Comparison of ENCODE assay signal across 14 cellular contexts in the genomic region with DNA sequence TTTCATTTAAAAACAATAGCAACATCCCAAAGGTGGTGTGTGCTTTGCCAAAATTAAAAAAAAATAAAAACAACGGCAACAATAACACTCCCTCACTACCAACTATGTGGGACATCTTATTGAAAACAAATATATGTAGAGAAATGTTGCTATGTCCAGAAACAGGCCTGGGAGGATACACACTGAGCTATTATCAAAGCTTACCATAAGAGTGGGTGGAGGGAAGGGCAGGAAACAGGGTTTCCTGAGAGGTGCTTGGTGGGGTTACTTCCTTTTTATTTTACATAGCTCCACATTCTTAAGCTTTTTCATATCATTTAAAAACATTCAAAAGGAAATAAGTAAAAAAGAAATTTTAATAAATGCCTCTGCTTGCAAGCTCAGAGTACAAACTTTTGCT.
A peak's percentile ranks its signal among the peaks of the same experiment; 100 is the strongest.
DNase-seq lines count a peak whose midpoint lies in the region; ATAC-seq, FAIRE-seq and TF ChIP-seq lines count a peak whose summit lies in the region.
"Had no signal": no experiment of that assay in that cellular context is flagged by ENCODE, and none has a peak within 500 bp of the region (broad histone marks: within the 10 kb centered on the region; RNA-seq: fewer than 3 reads in every experiment).

No MANE protein-coding gene starts in this region.

- intact Hi-C loops in HepG2 (cut with micrococcal nuclease; ENCODE audit: unreplicated experiment) = no loop called here
- intact Hi-C loops in head of caudate nucleus (cut with DNase I) = no loop called here

- peaks cover 25% of the 10 kb centered on the region for H3K4me1 ChIP-seq in CD8-positive, alpha-beta memory T cell (ENCODE audit: insufficient read depth, low read length)
- H3K4me1 ChIP-seq in HepG2 (ENCODE audit: insufficient read depth, low read length) = peaks cover 31% of the 10 kb centered on the region

- CTCF ChIA-PET in CD8-positive, alpha-beta memory T cell (lab: Charles Lee) = interaction anchor here (1.1 kb wide), 3 partner anchors 15 to 59 kb away, joined by 3 to 6 read pairs (median 3); no protein-coding TSS in a partner anchor
- CTCF ChIA-PET in HepG2 (lab: Yijun Ruan, JAX; ENCODE audit: low intra/inter-chr PET ratio, low total read pairs) = no interaction called here

- POLR2A ChIA-PET in CD8-positive, alpha-beta memory T cell (lab: Charles Lee) = interaction anchor here (0.9 to 1.3 kb wide), 2 partner anchors 52 to 58 kb away, joined by 3 to 4 read pairs; no protein-coding TSS in a partner anchor
- POLR2A ChIA-PET in activated naive CD8-positive, alpha-beta T cell treated with anti-CD3 and anti-CD28 coated beads, Interleukin-2, amount 10 ng/mL, durations not matched to agents 7 days and 5 days (lab: Charles Lee) = interaction anchor here (0.9 to 2.0 kb wide), 3 partner anchors 52 to 368 kb away, joined by 3 to 9 read pairs (median 3); no protein-coding TSS in a partner anchor
- POLR2A ChIA-PET in HepG2 (lab: Yijun Ruan, JAX) = no interaction called here

- no peak overlapping the region for H2AFZ ChIP-seq in HepG2 (ENCODE audit: low read length)

- no peak overlapping the region for H3K4me2 ChIP-seq in HepG2 (ENCODE audit: low read depth, low read length)

- in situ Hi-C loops in HepG2 (cut with HindIII; ENCODE audit: extremely low pct_ligation_motif_present, low pct_unique_long_range_greater_than_20kb) = no loop called here

- H3K4me3 Mint-ChIP-seq in CD8-positive, alpha-beta memory T cell = peak overlapping the region in 5 of 7 donors; percentile 4 to 81 (median 46)
- peak overlapping the region; percentile 41 for H3K4me3 Mint-ChIP-seq in activated naive CD8-positive, alpha-beta T cell treated with anti-CD3 and anti-CD28 coated beads, Interleukin-2, amount 10 ng/mL, durations not matched to agents 7 days and 5 days
- H3K4me3 Mint-ChIP-seq in type B pancreatic cell = no peak overlapping the region
- H3K4me3 Mint-ChIP-seq: dendritic cell treated with granulocyte-macrophage colony-stimulating factor and Interleukin-4, amounts not matched to agents 40 ng/mL and 50 ng/mL, for 4 days; mesothelial cell of epicardium had no signal

- no peak overlapping the region for H3K9ac ChIP-seq in HepG2 (ENCODE audit: insufficient read depth, low read depth, low read length)

- no TSS peak for BruUV-seq in HepG2 (replicated peaks; lab: Mats Ljungman, UMichigan)

- H3K27me3 Mint-ChIP-seq in CD8-positive, alpha-beta memory T cell = no peaks in the 10 kb centered on the region
- H3K27me3 Mint-ChIP-seq in activated naive CD8-positive, alpha-beta T cell treated with anti-CD3 and anti-CD28 coated beads, Interleukin-2, amount 10 ng/mL, durations not matched to agents 7 days and 5 days = no peaks in the 10 kb centered on the region
- H3K27me3 Mint-ChIP-seq in type B pancreatic cell = peaks cover 13% of the 10 kb centered on the region
- H3K27me3 Mint-ChIP-seq: dendritic cell treated with granulocyte-macrophage colony-stimulating factor and Interleukin-4, amounts not matched to agents 40 ng/mL and 50 ng/mL, for 4 days had no signal

- TF ChIP-seq CTCF in HepG2 (CRISPR knock-in tag; IDR thresholded peaks at IDR 0.05) (no peak), type B pancreatic cell (conservative IDR thresholded peaks at IDR 0.05) (no peak)

- ATAC-seq in activated naive CD8-positive, alpha-beta T cell treated with anti-CD3 and anti-CD28 coated beads, Interleukin-2, amount 10 ng/mL, durations not matched to agents 7 days and 5 days (ENCODE audit: low read depth) = peak; percentile 83
- ATAC-seq in HepG2 = no peak
- ATAC-seq in HG02798 (IDR thresholded peaks at IDR 0.05; ENCODE audit: poor library complexity, unreplicated experiment) = no peak
- ATAC-seq: activated naive CD4-positive, alpha-beta T cell treated with anti-CD3 and anti-CD28 coated beads, Interleukin-2, amount 50 U/mL, for 72 hours had no signal

- H3K9me3 ChIP-seq in CD8-positive, alpha-beta memory T cell (ENCODE audit: low read length) = no peaks in the 10 kb centered on the region
- no peaks in the 10 kb centered on the region for H3K9me3 ChIP-seq in KOPT-K1 (ENCODE audit: insufficient read depth, low read length, poor library complexity, severe bottlenecking)
- H3K9me3 ChIP-seq in HepG2 (ENCODE audit: low read length) = no peaks in the 10 kb centered on the region

- WGBS in HepG2 (ENCODE audit: low lambda C conversion rate) = 0% methylated on average over 1 of the region's 1 CpG

- H3K79me2 ChIP-seq in HepG2 (ENCODE audit: insufficient read depth, low read length) = no peaks in the 10 kb centered on the region

- DNase-seq in CD8-positive, alpha-beta memory T cell = peak in 2 of 5 donors; percentile 4 to 10
- DNase-seq in activated naive CD8-positive, alpha-beta T cell treated with anti-CD3 and anti-CD28 coated beads, Interleukin-2, amount 10 ng/mL, durations not matched to agents 7 days and 5 days = no peak
- DNase-seq in HepG2 (ENCODE audit: low spot score) (no peak), head of caudate nucleus (no peak), NCI-H1092 (lab: John Stamatoyannopoulos, UW) (no peak), type B pancreatic cell (ENCODE audit: extremely low spot score, unreplicated experiment) (no peak)
- DNase-seq: activated CD4-positive, alpha-beta T cell treated with anti-CD3 and anti-CD28 coated beads, Interleukin-2, amount 50 U/mL, for 1 hour; MM.1S; NCI-H524 had no signal

- no peak overlapping the region for H3K27ac ChIP-seq in CD8-positive, alpha-beta memory T cell (ENCODE audit: low read depth, low read length)
- H3K27ac ChIP-seq in KOPT-K1 (ENCODE audit: low read depth, low read length, poor library complexity, severe bottlenecking) (peak overlapping the region; percentile 8), HepG2 (ENCODE audit: extremely low read length, insufficient read depth, low read length) (no peak overlapping the region)

- H3K4me1 Mint-ChIP-seq in CD8-positive, alpha-beta memory T cell = peaks cover 0 to 13% (median 10%) of the 10 kb centered on the region in 3 donors
- H3K4me1 Mint-ChIP-seq in activated naive CD8-positive, alpha-beta T cell treated with anti-CD3 and anti-CD28 coated beads, Interleukin-2, amount 10 ng/mL, durations not matched to agents 7 days and 5 days = peaks cover 12% of the 10 kb centered on the region
- H3K4me1 Mint-ChIP-seq in type B pancreatic cell (ENCODE audit: unreplicated experiment) = no peaks in the 10 kb centered on the region
- H3K4me1 Mint-ChIP-seq: mesothelial cell of epicardium had no signal

- H3K27ac Mint-ChIP-seq in CD8-positive, alpha-beta memory T cell = peak overlapping the region in 2 of 8 donors; percentile 13 to 53
- peak overlapping the region; percentile 63 for H3K27ac Mint-ChIP-seq in activated naive CD8-positive, alpha-beta T cell treated with anti-CD3 and anti-CD28 coated beads, Interleukin-2, amount 10 ng/mL, durations not matched to agents 7 days and 5 days
- H3K27ac Mint-ChIP-seq in type B pancreatic cell = no peak overlapping the region
- H3K27ac Mint-ChIP-seq: activated naive CD4-positive, alpha-beta T cell treated with anti-CD3 and anti-CD28 coated beads, Interleukin-2, amount 50 U/mL, for 72 hours; dendritic cell treated with granulocyte-macrophage colony-stimulating factor and Interleukin-4, amounts not matched to agents 40 ng/mL and 50 ng/mL, for 4 days; mesothelial cell of epicardium had no signal

- TF ChIP-seq POLR2A in HepG2 (IDR thresholded peaks at IDR 0.05; ENCODE audit: insufficient read depth in 1 of 2, low read depth in 2 of 2, low read length in 2 of 2) = no peak

- no peak overlapping the region for H3K4me3 ChIP-seq in CD8-positive, alpha-beta memory T cell (ENCODE audit: low read length)
- no peak overlapping the region for H3K4me3 ChIP-seq in HepG2 (replicated peaks in 1 of 3; ENCODE audit: insufficient read depth in 1 of 3, low read depth in 2 of 3, low read length in 3 of 3)

- FAIRE-seq in HepG2 (lab: Jason Lieb, UNC) = no peak

- H3K36me3 Mint-ChIP-seq in CD8-positive, alpha-beta memory T cell = peaks cover 0 to 31% (median 6%) of the 10 kb centered on the region in 3 donors
- H3K36me3 Mint-ChIP-seq in activated naive CD8-positive, alpha-beta T cell treated with anti-CD3 and anti-CD28 coated beads, Interleukin-2, amount 10 ng/mL, durations not matched to agents 7 days and 5 days = peaks cover 34% of the 10 kb centered on the region
- no peaks in the 10 kb centered on the region for H3K36me3 Mint-ChIP-seq in type B pancreatic cell
- H3K36me3 Mint-ChIP-seq: mesothelial cell of epicardium had no signal

- peaks cover 8% of the 10 kb centered on the region for H3K36me3 ChIP-seq in CD8-positive, alpha-beta memory T cell (ENCODE audit: insufficient read depth, low read length)
- H3K36me3 ChIP-seq in KOPT-K1 (ENCODE audit: insufficient read depth, low read length) (peaks cover 98% of the 10 kb centered on the region), HepG2 (replicated peaks in 1 of 2; ENCODE audit: control insufficient read depth in 1 of 2, insufficient read depth in 2 of 2, low read length in 2 of 2) (no peaks in the 10 kb centered on the region)

- TF ChIP-seq EP300 in HepG2 (IDR thresholded peaks at IDR 0.05; ENCODE audit: low read depth in 2 of 2, low read length in 2 of 2) = no peak
- no peak for TF ChIP-seq EP300 in HepG2 (CRISPR knock-in tag; IDR thresholded peaks at IDR 0.05; ENCODE audit: borderline replicate concordance)

- no peak for TF ChIP-seq RAD21 in HepG2 (CRISPR knock-in tag; IDR thresholded peaks at IDR 0.05)

- H4K20me1 ChIP-seq in HepG2 (ENCODE audit: insufficient read depth, low read length) = no peaks in the 10 kb centered on the region

- no peaks in the 10 kb centered on the region for H3K9me3 Mint-ChIP-seq in CD8-positive, alpha-beta memory T cell
- H3K9me3 Mint-ChIP-seq in activated naive CD8-positive, alpha-beta T cell treated with anti-CD3 and anti-CD28 coated beads, Interleukin-2, amount 10 ng/mL, durations not matched to agents 7 days and 5 days = no peaks in the 10 kb centered on the region
- no peaks in the 10 kb centered on the region for H3K9me3 Mint-ChIP-seq in type B pancreatic cell
- H3K9me3 Mint-ChIP-seq: activated naive CD4-positive, alpha-beta T cell treated with anti-CD3 and anti-CD28 coated beads, Interleukin-2, amount 50 U/mL, for 72 hours; dendritic cell treated with granulocyte-macrophage colony-stimulating factor and Interleukin-4, amounts not matched to agents 40 ng/mL and 50 ng/mL, for 4 days; mesothelial cell of epicardium had no signal

- no peaks in the 10 kb centered on the region for H3K27me3 ChIP-seq in CD8-positive, alpha-beta memory T cell (ENCODE audit: insufficient read depth, low read length, poor library complexity, severe bottlenecking)
- H3K27me3 ChIP-seq in HepG2 (ENCODE audit: control insufficient read depth in 1 of 2, insufficient read depth in 2 of 2, low read length in 2 of 2) = no peaks in the 10 kb centered on the region; a peak in 1 of 5 replicates

TF ChIP-seq in HepG2, 621 proteins besides CTCF, POLR2A, EP300 and RAD21 (continues in another document):
- TF ChIP-seq TAF15 (IDR thresholded peaks at IDR 0.05; ENCODE audit: low read depth, low read length, poor library complexity, severe bottlenecking) = no peak
- no peak for TF ChIP-seq ZFYVE20 (CRISPR knock-in tag; IDR thresholded peaks at IDR 0.05; ENCODE audit: borderline replicate concordance, low read depth)
- TF ChIP-seq SMAD9 (CRISPR knock-in tag; IDR thresholded peaks at IDR 0.05) = no peak
